Comparison of ENCODE assay signal across 20 cellular contexts in the genomic region with DNA sequence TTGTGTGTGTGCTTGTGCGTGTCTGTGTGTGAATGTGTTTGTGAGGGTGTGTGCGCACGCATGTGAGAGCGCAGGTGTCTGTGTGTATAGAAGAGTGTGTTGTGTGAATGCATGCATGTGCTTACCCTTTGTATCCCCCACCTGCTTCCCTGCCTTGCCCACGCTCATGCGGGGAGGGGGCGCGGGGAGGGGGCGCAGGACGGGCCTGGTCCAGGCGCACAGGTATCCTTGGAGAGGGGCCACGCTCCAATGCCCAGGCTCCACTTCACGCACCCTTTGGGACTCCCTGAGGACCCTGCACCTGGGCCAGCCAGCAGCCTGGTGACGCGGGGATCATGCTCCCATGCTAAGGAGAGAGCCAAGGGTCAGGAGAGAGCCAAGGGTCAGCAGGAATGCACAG. TPM values are rescaled to one million over a fixed set of nuclear protein-coding genes. Genes with fewer than 3 reads are reported as not detected.
DNase-seq lines count a peak whose midpoint lies in the region; ATAC-seq and TF ChIP-seq lines count a peak whose summit lies in the region.
"Had no signal": no experiment of that assay in that cellular context is flagged by ENCODE, and none has a peak within 500 bp of the region (broad histone marks: within the 10 kb centered on the region; RNA-seq: fewer than 3 reads in every experiment).

No MANE protein-coding gene starts in this region.

- H3K9me3 Mint-ChIP-seq in neural progenitor cell (peaks cover 2% of the 10 kb centered on the region), type B pancreatic cell (no peaks in the 10 kb centered on the region)
- H3K9me3 Mint-ChIP-seq: CD4-positive, alpha-beta memory T cell had no signal

- H2AFZ ChIP-seq in neural progenitor cell (replicated peaks), result no peak overlapping the region

- intact Hi-C loops in Right ventricle myocardium superior (cut with DNase I) (no loop called here), left ventricle myocardium inferior (cut with micrococcal nuclease) (no loop called here), posterior vena cava (cut with DNase I) (no loop called here)

- H3K27me3 Mint-ChIP-seq in neural progenitor cell (ENCODE audit: insufficient read depth, low read depth) (peaks cover 20% of the 10 kb centered on the region), type B pancreatic cell (peaks cover 58% of the 10 kb centered on the region)

- H3K36me3 ChIP-seq in left ventricle myocardium inferior (no peaks in the 10 kb centered on the region), mesendoderm (ENCODE audit: control insufficient read depth, insufficient read depth, low read length) (no peaks in the 10 kb centered on the region), neural progenitor cell (no peaks in the 10 kb centered on the region)

- H3K4me3 Mint-ChIP-seq in neural progenitor cell (peak overlapping the region; percentile 62), type B pancreatic cell (no peak overlapping the region)
- H3K4me3 Mint-ChIP-seq: CD4-positive, alpha-beta memory T cell had no signal

- H3K4me3 ChIP-seq in left ventricle myocardium inferior, result no peak overlapping the region
- H3K4me3 ChIP-seq in mesendoderm (ENCODE audit: low read length), result no peak overlapping the region
- H3K4me3 ChIP-seq in neural progenitor cell, result no peak overlapping the region
- H3K4me3 ChIP-seq: A549 had no signal

- peak overlapping the region; percentile 47 for H2BK5ac ChIP-seq in mesendoderm (ENCODE audit: low read length)

- H3K27ac ChIP-seq in left ventricle myocardium inferior (replicated peaks) (no peak overlapping the region), mesendoderm (ENCODE audit: low read depth, low read length) (no peak overlapping the region), neural progenitor cell (no peak overlapping the region)
- H3K27ac ChIP-seq: A549 had no signal

- no peaks in the 10 kb centered on the region for H3K9me3 ChIP-seq in left ventricle myocardium inferior (replicated peaks)
- no peaks in the 10 kb centered on the region for H3K9me3 ChIP-seq in neural progenitor cell (ENCODE audit: low read depth)
- H3K9me3 ChIP-seq: A549 had no signal

- H3K27ac Mint-ChIP-seq in neural progenitor cell (peak overlapping the region; percentile 65), type B pancreatic cell (peak overlapping the region; percentile 76)
- H3K27ac Mint-ChIP-seq: CD4-positive, alpha-beta memory T cell had no signal

- no peak for ATAC-seq in Right ventricle myocardium superior (ENCODE audit: poor library complexity)
- no peak for ATAC-seq in GM21515 (IDR thresholded peaks at IDR 0.05; ENCODE audit: unreplicated experiment)
- ATAC-seq: A549, HCT116 had no signal

- no peak overlapping the region for H3K23ac ChIP-seq in mesendoderm (ENCODE audit: low read length)

- no peaks in the 10 kb centered on the region for H3F3A ChIP-seq in neural progenitor cell (ENCODE audit: low read depth)

- H3K27me3 ChIP-seq in left ventricle myocardium inferior (ENCODE audit: low read depth) (peaks cover 71% of the 10 kb centered on the region), mesendoderm (ENCODE audit: insufficient read depth, low read length, poor library complexity) (no peaks in the 10 kb centered on the region), neural progenitor cell (peaks cover 79% of the 10 kb centered on the region)

- H3K4ac ChIP-seq in mesendoderm (ENCODE audit: low read depth, low read length), result no peak overlapping the region

- H3K79me2 ChIP-seq in mesendoderm (ENCODE audit: control insufficient read depth, insufficient read depth, low read length) (no peaks in the 10 kb centered on the region), neural progenitor cell (ENCODE audit: low read depth) (no peaks in the 10 kb centered on the region)

- H2BK15ac ChIP-seq in mesendoderm (replicated peaks; ENCODE audit: low read depth), result no peak overlapping the region

- H3K36me3 Mint-ChIP-seq in neural progenitor cell (no peaks in the 10 kb centered on the region), type B pancreatic cell (no peaks in the 10 kb centered on the region)
- H3K36me3 Mint-ChIP-seq: CD4-positive, alpha-beta memory T cell had no signal

- H3K4me1 Mint-ChIP-seq in neural progenitor cell (peaks cover 31% of the 10 kb centered on the region), type B pancreatic cell (ENCODE audit: unreplicated experiment) (peaks cover 5% of the 10 kb centered on the region)

- H3K4me1 ChIP-seq in left ventricle myocardium inferior (no peaks in the 10 kb centered on the region), mesendoderm (ENCODE audit: control insufficient read depth, low read depth, low read length) (peaks cover 7% of the 10 kb centered on the region), neural progenitor cell (no peaks in the 10 kb centered on the region)
- H3K4me1 ChIP-seq: A549 had no signal

- H3K56ac ChIP-seq in mesendoderm (ENCODE audit: low read length), result peak overlapping the region; percentile 2

- H2AK5ac ChIP-seq in mesendoderm (ENCODE audit: low read length), result no peak overlapping the region

- H3K79me1 ChIP-seq in mesendoderm (ENCODE audit: low read length), result no peaks in the 10 kb centered on the region

- no peak overlapping the region for H4K5ac ChIP-seq in mesendoderm (ENCODE audit: low read length)

- H2BK120ac ChIP-seq in mesendoderm (ENCODE audit: low read depth, low read length), result no peak overlapping the region

- no CpG with 5 or more reads among the region's 15 CpGs for WGBS in mesendoderm (ENCODE audit: extremely low coverage, insufficient coverage, low lambda C conversion rate)

- H3K4me2 ChIP-seq in mesendoderm (ENCODE audit: low read length), result no peak overlapping the region
- H3K4me2 ChIP-seq in neural progenitor cell, result no peak overlapping the region

- no peak overlapping the region for H4K8ac ChIP-seq in mesendoderm (ENCODE audit: low read depth, low read length)

- peak; percentile 16 for DNase-seq in Right ventricle myocardium superior
- no peak for DNase-seq in left ventricle myocardium inferior
- DNase-seq in mesendoderm, result no peak
- no peak for DNase-seq in neural progenitor cell (ENCODE audit: low spot score)
- DNase-seq in type B pancreatic cell (ENCODE audit: extremely low spot score, unreplicated experiment), result no peak
- DNase-seq in posterior vena cava (ENCODE audit: low spot score), result no peak
- no peak for DNase-seq in SKM-1 treated with dmso at 0.1 percent for 144 hours (lab: John Stamatoyannopoulos, UW; ENCODE audit: unreplicated experiment)
- DNase-seq: 8988T; C1 segment of cervical spinal cord; Calu3; CD4-positive, alpha-beta memory T cell; DMS53; EL; GDM1; GOT3 had no signal

- H3K18ac ChIP-seq in mesendoderm (ENCODE audit: low read length), result no peak overlapping the region

- H3K9ac ChIP-seq in mesendoderm (ENCODE audit: low read length) (no peak overlapping the region), neural progenitor cell (no peak overlapping the region)

- TF ChIP-seq CTCF in left ventricle myocardium inferior (IDR thresholded peaks at IDR 0.05; ENCODE audit: borderline replicate concordance) (no peak), neural progenitor cell (IDR thresholded peaks at IDR 0.05) (no peak), type B pancreatic cell (conservative IDR thresholded peaks at IDR 0.05) (no peak)

- peaks cover 4% of the 10 kb centered on the region for H4K20me1 ChIP-seq in neural progenitor cell (ENCODE audit: low read depth)

RNA-seq across cellular contexts. Expression of gene EN2, which starts 47.9 kb away (rescaled TPM):
- total RNA-seq in Right ventricle myocardium superior (0.11 TPM), left ventricle myocardium inferior (0.11 TPM), neural progenitor cell (ENCODE audit: low replicate concordance) (not detected in 2 replicates), type B pancreatic cell (ENCODE audit: low replicate concordance) (0.07 and 0.94 TPM in 2 replicates), posterior vena cava (under 1 TPM; 0.14 to 0.19 TPM)
- polyA plus RNA-seq in mesendoderm (2013, experiment 1 of 2), result not detected
- polyA plus RNA-seq in mesendoderm (2013, experiment 2 of 2), result not detected
- total RNA-seq: CD4-positive, alpha-beta memory T cell; H7 had no signal
- polyA plus RNA-seq: BJ; CD4-positive, alpha-beta memory T cell had no signal
